Comparison of ENCODE assay signal across 3 cellular contexts in genomic region chr10:4801405-4801804, GRCh38.
TF ChIP-seq lines count a peak whose summit lies in the region.

No MANE protein-coding gene starts in this region.

TF ChIP-seq in SK-N-SH, 30 proteins besides CTCF, POLR2A, EP300 and RAD21 (continues in another document):
- TF ChIP-seq, protein P1, sequence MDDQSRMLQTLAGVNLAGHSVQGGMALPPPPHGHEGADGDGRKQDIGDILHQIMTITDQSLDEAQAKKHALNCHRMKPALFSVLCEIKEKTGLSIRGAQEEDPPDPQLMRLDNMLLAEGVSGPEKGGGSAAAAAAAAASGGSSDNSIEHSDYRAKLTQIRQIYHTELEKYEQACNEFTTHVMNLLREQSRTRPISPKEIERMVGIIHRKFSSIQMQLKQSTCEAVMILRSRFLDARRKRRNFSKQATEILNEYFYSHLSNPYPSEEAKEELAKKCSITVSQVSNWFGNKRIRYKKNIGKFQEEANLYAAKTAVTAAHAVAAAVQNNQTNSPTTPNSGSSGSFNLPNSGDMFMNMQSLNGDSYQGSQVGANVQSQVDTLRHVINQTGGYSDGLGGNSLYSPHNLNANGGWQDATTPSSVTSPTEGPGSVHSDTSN (IDR thresholded peaks at IDR 0.05): no peak
- TF ChIP-seq MEF2A (IDR thresholded peaks at IDR 0.05; ENCODE audit: borderline replicate concordance, low read depth): no peak
- no peak for TF ChIP-seq RFX5 (IDR thresholded peaks at IDR 0.05; ENCODE audit: low read length)
- TF ChIP-seq ELF1 (IDR thresholded peaks at IDR 0.05): no peak
- TF ChIP-seq TAF1 (IDR thresholded peaks at IDR 0.05; ENCODE audit: borderline replicate concordance, low read depth, low read length): no peak
- TF ChIP-seq RCOR1 (IDR thresholded peaks at IDR 0.05; ENCODE audit: low read length): no peak
- TF ChIP-seq, protein P2, sequence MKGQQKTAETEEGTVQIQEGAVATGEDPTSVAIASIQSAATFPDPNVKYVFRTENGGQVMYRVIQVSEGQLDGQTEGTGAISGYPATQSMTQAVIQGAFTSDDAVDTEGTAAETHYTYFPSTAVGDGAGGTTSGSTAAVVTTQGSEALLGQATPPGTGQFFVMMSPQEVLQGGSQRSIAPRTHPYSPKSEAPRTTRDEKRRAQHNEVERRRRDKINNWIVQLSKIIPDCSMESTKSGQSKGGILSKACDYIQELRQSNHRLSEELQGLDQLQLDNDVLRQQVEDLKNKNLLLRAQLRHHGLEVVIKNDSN (IDR thresholded peaks at IDR 0.05; ENCODE audit: borderline replicate concordance, low read depth): no peak
- no peak for TF ChIP-seq NRF1 (IDR thresholded peaks at IDR 0.05; ENCODE audit: low read depth, low read length)
- no peak for TF ChIP-seq IRF3 (IDR thresholded peaks at IDR 0.05; ENCODE audit: low read depth, low read length)
- TF ChIP-seq, protein P3, sequence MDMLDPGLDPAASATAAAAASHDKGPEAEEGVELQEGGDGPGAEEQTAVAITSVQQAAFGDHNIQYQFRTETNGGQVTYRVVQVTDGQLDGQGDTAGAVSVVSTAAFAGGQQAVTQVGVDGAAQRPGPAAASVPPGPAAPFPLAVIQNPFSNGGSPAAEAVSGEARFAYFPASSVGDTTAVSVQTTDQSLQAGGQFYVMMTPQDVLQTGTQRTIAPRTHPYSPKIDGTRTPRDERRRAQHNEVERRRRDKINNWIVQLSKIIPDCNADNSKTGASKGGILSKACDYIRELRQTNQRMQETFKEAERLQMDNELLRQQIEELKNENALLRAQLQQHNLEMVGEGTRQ (IDR thresholded peaks at IDR 0.05; ENCODE audit: borderline replicate concordance, low read depth, low read length): no peak

TF ChIP-seq in SK-N-SH treated with all-trans-retinoic acid at 6 μM for 48 hours, 23 proteins besides CTCF, POLR2A, EP300 and RAD21:
- no peak for TF ChIP-seq SNAI2 (CRISPR knock-in tag; IDR thresholded peaks at IDR 0.05)
TF ChIP-seq in SK-N-SH treated with all-trans-retinoic acid at 6 μM for 48 hours: peak in this region for 0.

TF ChIP-seq in H1, 55 proteins besides CTCF, POLR2A, EP300 and RAD21:
- TF ChIP-seq TEAD4 (IDR thresholded peaks at IDR 0.05; ENCODE audit: low read depth, low read length) (peak; percentile 46; the same call in 1 of the 2 replicates), GABPA (IDR thresholded peaks at IDR 0.05; ENCODE audit: borderline replicate concordance, insufficient read depth, low read length) (no peak)
TF ChIP-seq in H1: peak in this region for 1.
